In the genomic region with DNA sequence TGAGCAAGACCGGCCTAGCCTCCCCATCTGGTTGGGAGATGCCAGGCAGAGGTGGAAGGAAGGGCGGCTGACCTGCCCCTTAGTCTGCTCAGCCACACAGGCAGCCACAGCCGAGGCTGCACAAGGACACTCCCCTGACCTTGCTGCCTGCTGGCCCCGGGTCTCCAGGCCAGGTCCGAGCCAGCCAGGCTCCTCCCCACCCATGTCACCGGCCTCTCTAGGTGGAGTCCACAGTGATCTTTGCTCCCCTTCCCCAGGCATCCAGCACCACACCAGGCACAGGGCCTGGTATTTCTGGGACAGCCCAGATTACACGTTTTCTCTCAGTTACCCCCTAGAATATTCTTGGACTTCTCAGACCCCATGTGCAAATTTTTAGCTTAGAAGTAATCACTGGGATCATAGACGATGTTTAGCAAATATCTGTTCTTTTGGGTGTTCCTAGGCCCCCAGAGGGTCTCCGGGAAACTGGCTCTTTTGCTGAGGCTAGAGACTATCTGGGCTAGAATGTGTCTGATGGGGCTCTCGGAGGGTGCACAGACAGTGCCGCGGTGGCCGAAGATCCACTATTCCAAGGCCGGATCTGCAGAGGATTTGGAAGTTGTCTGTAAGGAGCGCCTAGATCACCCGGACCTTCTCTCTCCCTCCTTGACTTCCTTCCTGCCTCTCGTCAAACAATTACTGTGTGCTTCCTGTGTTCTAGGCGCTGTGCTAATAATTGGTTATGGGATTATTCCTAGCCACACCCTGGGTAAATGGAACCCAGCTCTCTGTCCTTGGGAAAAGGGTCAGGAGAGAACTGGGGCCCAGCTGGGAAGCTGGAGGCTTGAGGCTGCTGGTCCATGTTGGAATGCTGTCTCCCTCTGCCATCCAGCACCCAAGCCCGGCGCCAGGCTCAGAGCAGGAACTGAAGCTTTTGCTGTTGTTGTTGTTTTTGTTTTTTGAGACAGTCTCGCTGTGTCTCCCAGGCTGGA, we compare ENCODE assay signal across 10 cellular contexts. TPM values are rescaled to one million over a fixed set of nuclear protein-coding genes. Genes with fewer than 3 reads are reported as not detected.
DNase-seq lines count a peak whose midpoint lies in the region; ATAC-seq and TF ChIP-seq lines count a peak whose summit lies in the region.
"Had no signal": no experiment of that assay in that cellular context is flagged by ENCODE, and none has a peak within 500 bp of the region (broad histone marks: within the 10 kb centered on the region; RNA-seq: fewer than 3 reads in every experiment).

No MANE protein-coding gene starts in this region.

- no peaks in the 10 kb centered on the region for H3K27me3 ChIP-seq in BLaER1 treated with 17β-estradiol and CSF1 and Interleukin-3, amounts not matched to agents 10 nM and 100 nM
- no peaks in the 10 kb centered on the region for H3K27me3 ChIP-seq in ascending aorta
- H3K27me3 ChIP-seq in osteoblast (ENCODE audit: insufficient read depth, low read length) = no peaks in the 10 kb centered on the region

- H3K9me3 ChIP-seq in BLaER1 treated with 17β-estradiol and CSF1 and Interleukin-3, amounts not matched to agents 10 nM and 100 nM (replicated peaks in 1 of 11) = peaks cover 0 to 7% (median 0%) of the 10 kb centered on the region in 11 experiments; a peak in 3 of 22 replicates
- H3K9me3 ChIP-seq in ascending aorta (no peaks in the 10 kb centered on the region), osteoblast (ENCODE audit: low read depth, low read length) (no peaks in the 10 kb centered on the region)

- peak overlapping the region; percentile 87 for H3K27ac Mint-ChIP-seq in dendritic cell treated with granulocyte-macrophage colony-stimulating factor and Interleukin-4, amounts not matched to agents 40 ng/mL and 50 ng/mL, for 4 days
- peak overlapping the region; percentile 46 for H3K27ac Mint-ChIP-seq in nephron progenitor cell

- H4K20me1 ChIP-seq in BLaER1 treated with 17β-estradiol and CSF1 and Interleukin-3, amounts not matched to agents 10 nM and 100 nM = peaks cover 7 to 61% (median 27%) of the 10 kb centered on the region in 11 experiments; a peak in 20 of 22 replicates
- peaks cover 13% of the 10 kb centered on the region for H4K20me1 ChIP-seq in osteoblast (ENCODE audit: insufficient read depth, low read length)

- peak overlapping the region; percentile 21 for H3K4me3 Mint-ChIP-seq in dendritic cell treated with granulocyte-macrophage colony-stimulating factor and Interleukin-4, amounts not matched to agents 40 ng/mL and 50 ng/mL, for 4 days
- no peak overlapping the region for H3K4me3 Mint-ChIP-seq in nephron progenitor cell

- intact Hi-C loops in dendritic cell treated with granulocyte-macrophage colony-stimulating factor and Interleukin-4, amounts not matched to agents 40 ng/mL and 50 ng/mL, for 4 days (cut with micrococcal nuclease) = loop anchor here (1.0 to 10.0 kb wide), 3 partner anchors 7 to 96 kb away; a partner anchor contains a TSS
- intact Hi-C loops in ascending aorta (cut with DNase I) = no loop called here

- H3K79me2 ChIP-seq in osteoblast (ENCODE audit: insufficient read depth, low read length) = peaks cover 54% of the 10 kb centered on the region

- peaks cover 5 to 40% (median 11%) of the 10 kb centered on the region in 11 experiments; a peak in 18 of 22 replicates for H3K36me3 ChIP-seq in BLaER1 treated with 17β-estradiol and CSF1 and Interleukin-3, amounts not matched to agents 10 nM and 100 nM
- H3K36me3 ChIP-seq in ascending aorta (no peaks in the 10 kb centered on the region), osteoblast (ENCODE audit: insufficient read depth, low read length) (no peaks in the 10 kb centered on the region)

- H3K4me3 ChIP-seq in BLaER1 treated with 17β-estradiol and CSF1 and Interleukin-3, amounts not matched to agents 10 nM and 100 nM = peak overlapping the region in 5 of 10 experiments; percentile 1 to 42 (median 23); a peak in 7 of 20 replicates
- no peak overlapping the region for H3K4me3 ChIP-seq in ascending aorta
- H3K4me3 ChIP-seq in osteoblast (ENCODE audit: insufficient read depth, low read length) = no peak overlapping the region

- peaks cover 94 to 97% (median 96%) of the 10 kb centered on the region in 10 experiments for H3K4me1 ChIP-seq in BLaER1 treated with 17β-estradiol and CSF1 and Interleukin-3, amounts not matched to agents 10 nM and 100 nM
- H3K4me1 ChIP-seq in ascending aorta = peaks cover 19 to 20% of the 10 kb centered on the region in 2 donors
- peaks cover 41% of the 10 kb centered on the region for H3K4me1 ChIP-seq in osteoblast (ENCODE audit: insufficient read depth, low read length)

- peak overlapping the region; percentile 79 to 98 (median 94) for H3K4me2 ChIP-seq in BLaER1 treated with 17β-estradiol and CSF1 and Interleukin-3, amounts not matched to agents 10 nM and 100 nM
- no peak overlapping the region for H3K4me2 ChIP-seq in osteoblast (ENCODE audit: insufficient read depth, low read length)

- H3K4me1 Mint-ChIP-seq in dendritic cell treated with granulocyte-macrophage colony-stimulating factor and Interleukin-4, amounts not matched to agents 40 ng/mL and 50 ng/mL, for 4 days (ENCODE audit: low read depth) = peaks cover 87% of the 10 kb centered on the region
- peaks cover 18% of the 10 kb centered on the region for H3K4me1 Mint-ChIP-seq in nephron progenitor cell

- ATAC-seq in GM21723 (IDR thresholded peaks at IDR 0.05; ENCODE audit: unreplicated experiment) = no peak

- H3K27ac ChIP-seq in BLaER1 treated with 17β-estradiol and CSF1 and Interleukin-3, amounts not matched to agents 10 nM and 100 nM = peak overlapping the region; percentile 60 to 91 (median 80)
- H3K27ac ChIP-seq in ascending aorta (no peak overlapping the region), osteoblast (ENCODE audit: low read depth, low read length) (no peak overlapping the region)

- TF ChIP-seq CTCF in nephron progenitor cell (IDR thresholded peaks at IDR 0.05) = no peak
- no peak for TF ChIP-seq CTCF in ascending aorta (IDR thresholded peaks at IDR 0.05)
- no peak for TF ChIP-seq CTCF in osteoblast (IDR thresholded peaks at IDR 0.05; ENCODE audit: extremely low read depth, low read depth, low read length)

- H3K36me3 Mint-ChIP-seq in dendritic cell treated with granulocyte-macrophage colony-stimulating factor and Interleukin-4, amounts not matched to agents 40 ng/mL and 50 ng/mL, for 4 days (ENCODE audit: low read depth) = peaks cover 55% of the 10 kb centered on the region
- H3K36me3 Mint-ChIP-seq in nephron progenitor cell (ENCODE audit: low read depth) = peaks cover 16% of the 10 kb centered on the region

- peak overlapping the region; percentile 51 to 73 (median 67); a peak in 20 of 22 replicates for H3K9ac ChIP-seq in BLaER1 treated with 17β-estradiol and CSF1 and Interleukin-3, amounts not matched to agents 10 nM and 100 nM

- peaks cover 5% of the 10 kb centered on the region for H3K27me3 Mint-ChIP-seq in dendritic cell treated with granulocyte-macrophage colony-stimulating factor and Interleukin-4, amounts not matched to agents 40 ng/mL and 50 ng/mL, for 4 days
- H3K27me3 Mint-ChIP-seq in nephron progenitor cell (ENCODE audit: low read depth, poor library complexity) = peaks cover 11% of the 10 kb centered on the region

- no peak overlapping the region for H2AFZ ChIP-seq in osteoblast (ENCODE audit: low read length)

- DNase-seq in HuH-7.5 (ENCODE audit: low spot score) = peak; percentile 85
- DNase-seq in nephron progenitor cell = no peak
- no peak for DNase-seq in NCI-H774 (lab: John Stamatoyannopoulos, UW)
- no peak for DNase-seq in ascending aorta (ENCODE audit: low spot score in 2 of 2)
- no peak for DNase-seq in osteoblast (ENCODE audit: insufficient read length, low spot score, missing footprints)
- DNase-seq: NCI-H1436 treated with DMSO at 0.1 percent for 48 hours, SHP77 treated with DMSO at 0.1 percent for 48 hours had no signal

- no peaks in the 10 kb centered on the region for H3K9me3 Mint-ChIP-seq in dendritic cell treated with granulocyte-macrophage colony-stimulating factor and Interleukin-4, amounts not matched to agents 40 ng/mL and 50 ng/mL, for 4 days
- peaks cover 3% of the 10 kb centered on the region for H3K9me3 Mint-ChIP-seq in nephron progenitor cell

RNA-seq across cellular contexts. Expression of a gene that starts 46.9 kb away (rescaled TPM):
- 82.8 TPM for total RNA-seq in ascending aorta
- 106 and 109 TPM in 2 replicates for total RNA-seq in osteoblast

Comparison
In these comparisons a context has a peak if more than half of its experiments do, and no peak if none do; other contexts are left out.
1. H3K27ac ChIP-seq: peak in BLaER1 treated with 17β-estradiol and CSF1 and Interleukin-3, amounts not matched to agents 10 nM and 100 nM (11 of 11); none in ascending aorta (0 of 2) and osteoblast (single experiment).